Comparison of ENCODE assay signal across 14 cellular contexts in genomic region chr2:234969329-234970157, GRCh38. TPM values are rescaled to one million over a fixed set of nuclear protein-coding genes. Genes with fewer than 3 reads are reported as not detected.
DNase-seq lines count a peak whose midpoint lies in the region; ATAC-seq and TF ChIP-seq lines count a peak whose summit lies in the region.
"Had no signal": no experiment of that assay in that cellular context is flagged by ENCODE, and none has a peak within 500 bp of the region (broad histone marks: within the 10 kb centered on the region; RNA-seq: fewer than 3 reads in every experiment).

No MANE protein-coding gene starts in this region.

- H3K9me3 Mint-ChIP-seq in natural killer cell treated with Interleukin-12 subunit alpha and Interleukin-12 subunit beta and Interleukin-15 and Interleukin-18, amount 100 ng/mL, for 72 hours = no peaks in the 10 kb centered on the region
- no peaks in the 10 kb centered on the region for H3K9me3 Mint-ChIP-seq in natural killer cell
- no peaks in the 10 kb centered on the region for H3K9me3 Mint-ChIP-seq in mesothelial cell of epicardium

- DNase-seq in natural killer cell treated with Interleukin-12 subunit alpha and Interleukin-12 subunit beta and Interleukin-15 and Interleukin-18, amount 100 ng/mL, for 72 hours (ENCODE audit: low spot score) = no peak
- DNase-seq in natural killer cell (no peak), mammary epithelial cell (no peak), mesothelial cell of epicardium (ENCODE audit: low spot score in 2 of 2, unreplicated experiment in 2 of 2) (no peak), COLO829 (ENCODE audit: low spot score) (no peak)
- no peak for DNase-seq in activated CD4-positive, CD25-positive, alpha-beta regulatory T cell (lab: John Stamatoyannopoulos, UW)
- DNase-seq in activated CD4-positive, alpha-beta T cell treated with anti-CD3 and anti-CD28 coated beads for 4 hours = no peak
- DNase-seq: activated CD4-positive, alpha-beta T cell treated with anti-CD3 and anti-CD28 coated beads for 48 hours; activated effector memory CD4-positive, alpha-beta T cell treated with Interleukin-2 at 50 U/mL for 16 hours; left cardiac atrium; NCI-H1105; NCI-H69; stimulated activated CD4-positive, alpha-beta T cell treated with anti-CD3 and anti-CD28 coated beads, Interleukin-4, amount 100 ng/mL, for 1 hour had no signal

- peaks cover 4% of the 10 kb centered on the region for H3K36me3 ChIP-seq in mammary epithelial cell (ENCODE audit: insufficient read depth, low read length)

- BruUV-seq in mammary epithelial cell (replicated peaks; lab: Mats Ljungman, UMichigan) = no TSS peak

- peaks cover 37% of the 10 kb centered on the region for H3K4me1 ChIP-seq in mammary epithelial cell (ENCODE audit: insufficient read depth, low read length)

- H3K4me2 ChIP-seq in mammary epithelial cell (ENCODE audit: insufficient read depth, low read depth, low read length) = peak overlapping the region; percentile 37

- intact Hi-C loops in natural killer cell (cut with micrococcal nuclease) (no loop called here), mammary epithelial cell (cut with micrococcal nuclease) (no loop called here)

- no peaks in the 10 kb centered on the region for H3K36me3 Mint-ChIP-seq in natural killer cell treated with Interleukin-12 subunit alpha and Interleukin-12 subunit beta and Interleukin-15 and Interleukin-18, amount 100 ng/mL, for 72 hours
- H3K36me3 Mint-ChIP-seq in natural killer cell (no peaks in the 10 kb centered on the region), mesothelial cell of epicardium (peaks cover 8% of the 10 kb centered on the region)

- no peak overlapping the region for H3K4me3 Mint-ChIP-seq in natural killer cell treated with Interleukin-12 subunit alpha and Interleukin-12 subunit beta and Interleukin-15 and Interleukin-18, amount 100 ng/mL, for 72 hours
- H3K4me3 Mint-ChIP-seq in natural killer cell = no peak overlapping the region
- no peak overlapping the region for H3K4me3 Mint-ChIP-seq in mesothelial cell of epicardium

- peaks cover 0 to 5% of the 10 kb centered on the region in 2 donors for H3K4me1 Mint-ChIP-seq in natural killer cell treated with Interleukin-12 subunit alpha and Interleukin-12 subunit beta and Interleukin-15 and Interleukin-18, amount 100 ng/mL, for 72 hours (ENCODE audit: low read depth in 2 of 2)
- H3K4me1 Mint-ChIP-seq in natural killer cell (no peaks in the 10 kb centered on the region), mesothelial cell of epicardium (peaks cover 47% of the 10 kb centered on the region)

- H3K79me2 ChIP-seq in mammary epithelial cell (ENCODE audit: insufficient read depth, low read length) = peaks cover 95% of the 10 kb centered on the region

- in situ Hi-C loops in mammary epithelial cell (cut with MboI; ENCODE audit: low sequenced_read_pairs in 2 of 2) = no loop called here

- H3K27me3 Mint-ChIP-seq in natural killer cell treated with Interleukin-12 subunit alpha and Interleukin-12 subunit beta and Interleukin-15 and Interleukin-18, amount 100 ng/mL, for 72 hours = peaks cover 21 to 46% of the 10 kb centered on the region in 2 donors
- H3K27me3 Mint-ChIP-seq in natural killer cell (ENCODE audit: low read depth in 2 of 2) (peaks cover 9 to 21% of the 10 kb centered on the region in 2 donors), mesothelial cell of epicardium (ENCODE audit: low read depth) (no peaks in the 10 kb centered on the region)

- ATAC-seq in natural killer cell treated with Interleukin-12 subunit alpha and Interleukin-12 subunit beta and Interleukin-15 and Interleukin-18, amount 100 ng/mL, for 72 hours = peak; percentile 27 to 50
- ATAC-seq in natural killer cell (no peak), HG02938 (IDR thresholded peaks at IDR 0.05; ENCODE audit: unreplicated experiment) (no peak)

- H3K27me3 ChIP-seq in mammary epithelial cell (ENCODE audit: insufficient read depth, low read length) = no peaks in the 10 kb centered on the region

- no peak overlapping the region for H3K4me3 ChIP-seq in mammary epithelial cell (replicated peaks in 1 of 3; ENCODE audit: insufficient read depth in 1 of 3, low read depth in 2 of 3, low read length in 3 of 3)

- peak overlapping the region; percentile 74 for H3K27ac ChIP-seq in mammary epithelial cell (ENCODE audit: insufficient read depth, low read depth, low read length)

- peak overlapping the region; percentile 30 for H3K9ac ChIP-seq in mammary epithelial cell (ENCODE audit: insufficient read depth, low read length)

- dilution Hi-C loops in mammary epithelial cell (cut with HindIII; ENCODE audit: low sequenced_read_pairs) = loop anchor here (5.0 kb wide), 1 partner anchor 58 kb away; no protein-coding TSS in a partner anchor

- CTCF ChIA-PET in mammary epithelial cell (lab: Charles Lee; ENCODE audit: low non-redundant PET) = no interaction called here

- no peak overlapping the region for H3K27ac Mint-ChIP-seq in natural killer cell treated with Interleukin-12 subunit alpha and Interleukin-12 subunit beta and Interleukin-15 and Interleukin-18, amount 100 ng/mL, for 72 hours
- no peak overlapping the region for H3K27ac Mint-ChIP-seq in natural killer cell
- H3K27ac Mint-ChIP-seq in mesothelial cell of epicardium = peak overlapping the region; percentile 11

- WGBS in mammary epithelial cell (ENCODE audit: low coverage, missing lambda C conversion rate) = 93% methylated on average over 17 of the region's 17 CpGs

- TF ChIP-seq CTCF in natural killer cell (IDR thresholded peaks at IDR 0.05) (no peak), mammary epithelial cell (conservative IDR thresholded peaks at IDR 0.05 in 1 of 2, IDR thresholded peaks at IDR 0.05 in 1 of 2; ENCODE audit: extremely low read depth in 1 of 2, insufficient read depth in 1 of 2, low read depth in 1 of 2, low read length in 2 of 2) (no peak), mesothelial cell of epicardium (IDR thresholded peaks at IDR 0.05; ENCODE audit: unreplicated experiment) (no peak)

- no peak overlapping the region for H2AFZ ChIP-seq in mammary epithelial cell (ENCODE audit: low read depth, low read length)

- no peaks in the 10 kb centered on the region for H3K9me3 ChIP-seq in mammary epithelial cell (replicated peaks; ENCODE audit: insufficient read depth, low read length)

- H4K20me1 ChIP-seq in mammary epithelial cell (ENCODE audit: insufficient read depth, low read length) = no peaks in the 10 kb centered on the region

RNA-seq across cellular contexts. Expression of gene SH3BP4, which starts 17.7 kb away (rescaled TPM):
- total RNA-seq in natural killer cell treated with Interleukin-12 subunit alpha and Interleukin-12 subunit beta and Interleukin-15 and Interleukin-18, amount 100 ng/mL, for 72 hours = not detected
- 1 to 10 TPM in 2 of 3 donors, under 1 TPM in 1; 0.39 to 2.6 (median 1.0) TPM for total RNA-seq in natural killer cell
- 10 to 100 TPM; 54.6 to 63.0 TPM for total RNA-seq in mammary epithelial cell
- polyA plus RNA-seq in mammary epithelial cell = 36.8 TPM
- 66.1 TPM for polyA minus RNA-seq in mammary epithelial cell
- 44.1 to 45.0 TPM (median 44.3 TPM) in 3 replicates for total RNA-seq in mesothelial cell of epicardium

Comparison
In these comparisons a context has a peak if more than half of its experiments do, and no peak if none do; other contexts are left out.
1. ATAC-seq: peak in natural killer cell treated with Interleukin-12 subunit alpha and Interleukin-12 subunit beta and Interleukin-15 and Interleukin-18, amount 100 ng/mL, for 72 hours (2 of 2); none in natural killer cell (0 of 3) and HG02938 (single experiment).
2. RNA of gene SH3BP4, which starts 17.7 kb away (total RNA-seq): 54.6 to 63.0 TPM in mammary epithelial cell and 44.1 to 45.0 TPM in mesothelial cell of epicardium; 0.39 to 2.6 TPM in natural killer cell and not detected in natural killer cell treated with Interleukin-12 subunit alpha and Interleukin-12 subunit beta and Interleukin-15 and Interleukin-18, amount 100 ng/mL, for 72 hours; every median in the first group is over 10 times any median in the second.